8 cellular contexts compared by ENCODE assay signal in the genomic region with DNA sequence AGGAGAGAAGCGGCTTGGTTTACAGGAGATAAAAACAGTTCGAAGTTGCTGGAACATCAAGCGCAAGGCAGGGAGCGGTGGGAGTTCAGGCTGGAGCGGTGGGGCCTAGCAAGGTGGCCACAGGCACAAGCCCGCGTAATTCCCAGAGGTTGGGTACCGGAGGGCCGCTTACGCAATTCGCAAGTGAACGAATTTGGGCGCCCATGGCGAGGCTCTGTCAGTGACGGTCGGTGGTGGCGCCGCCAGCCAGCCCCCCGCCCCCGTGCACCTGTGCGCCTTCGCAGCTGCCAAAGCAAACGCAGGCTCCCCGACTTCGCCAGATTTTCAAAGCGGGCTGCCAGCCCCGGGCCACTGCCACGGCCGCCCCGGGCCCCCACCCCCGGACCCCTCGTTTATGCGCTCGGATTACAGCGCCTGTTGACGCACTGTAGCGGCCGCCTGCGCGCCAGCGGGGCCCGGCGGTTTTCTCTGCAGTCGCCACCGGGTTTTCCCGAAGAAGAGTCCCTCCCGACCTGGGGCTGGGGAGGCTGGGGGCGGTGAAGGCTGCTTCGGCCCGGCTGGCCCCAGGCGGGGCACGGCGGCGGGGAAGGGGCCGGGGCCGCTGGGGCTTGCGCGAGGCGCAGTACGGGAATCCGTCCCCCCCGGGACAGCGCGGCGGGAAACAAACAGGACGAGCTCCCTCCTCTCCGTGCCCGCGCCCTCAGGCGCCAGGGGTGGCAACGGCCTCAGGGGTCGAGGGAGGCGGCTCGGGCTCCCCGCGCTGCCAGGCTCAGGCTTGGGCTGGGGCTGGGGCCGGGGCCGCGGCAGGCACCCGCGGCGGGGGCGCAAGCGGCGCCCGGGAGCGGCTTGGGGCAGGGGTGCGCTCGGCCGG. TPM values are rescaled to one million over a fixed set of nuclear protein-coding genes. Genes with fewer than 3 reads are reported as not detected.
A peak's percentile ranks its signal among the peaks of the same experiment; 100 is the strongest.
DNase-seq lines count a peak whose midpoint lies in the region; TF ChIP-seq lines count a peak whose summit lies in the region.

No MANE protein-coding gene starts in this region.

- DNase-seq in H7 (peak; percentile 86), NCI-H1092 treated with DMSO at 0.1 percent for 48 hours (lab: John Stamatoyannopoulos, UW) (peak; percentile 25), midbrain (lab: John Stamatoyannopoulos, UW) (peak; percentile 24), NCI-H226 (no peak)
- peak; percentile 62 for DNase-seq in activated CD4-positive, alpha-beta memory T cell treated with anti-CD3 and anti-CD28 coated beads, Interleukin-2, amount 10 ng/mL, durations not matched to agents 7 days and 5 days
- DNase-seq in effector CD8-positive, alpha-beta T cell (lab: John Stamatoyannopoulos, UW), result peak; percentile 41
- DNase-seq in stimulated activated CD8-positive, alpha-beta memory T cell treated with anti-CD3 and anti-CD28 coated beads, Interleukin-4, amount 100 ng/mL, for 48 hours, result peak; percentile 73

- no peaks in the 10 kb centered on the region for H3K36me3 ChIP-seq in H7 (replicated peaks; ENCODE audit: control insufficient read depth, insufficient read depth, low read length)

- H3K4me3 Mint-ChIP-seq in activated CD4-positive, alpha-beta memory T cell treated with anti-CD3 and anti-CD28 coated beads, Interleukin-2, amount 10 ng/mL, durations not matched to agents 7 days and 5 days, result peak overlapping the region; percentile 99

- H3K36me3 Mint-ChIP-seq in activated CD4-positive, alpha-beta memory T cell treated with anti-CD3 and anti-CD28 coated beads, Interleukin-2, amount 10 ng/mL, durations not matched to agents 7 days and 5 days (ENCODE audit: low read depth), result peaks cover 44% of the 10 kb centered on the region

- CTCF ChIA-PET in activated CD4-positive, alpha-beta memory T cell treated with anti-CD3 and anti-CD28 coated beads, Interleukin-2, amount 10 ng/mL, durations not matched to agents 7 days and 5 days (lab: Charles Lee), result interaction anchor here (0.8 to 1.4 kb wide), 4 partner anchors 13 to 111 kb away, joined by 3 to 6 read pairs (median 4); a partner anchor contains a TSS

- peaks cover 19% of the 10 kb centered on the region for H3K27me3 ChIP-seq in H7 (ENCODE audit: control insufficient read depth, insufficient read depth, low read length)

- peaks cover 36% of the 10 kb centered on the region for H3K4me1 Mint-ChIP-seq in activated CD4-positive, alpha-beta memory T cell treated with anti-CD3 and anti-CD28 coated beads, Interleukin-2, amount 10 ng/mL, durations not matched to agents 7 days and 5 days

- peak; percentile 11 for TF ChIP-seq POLR2A in GM10847 (IDR thresholded peaks at IDR 0.05; ENCODE audit: extremely low read depth, insufficient read length)

- peak overlapping the region; percentile 75 for H3K4me3 ChIP-seq in H7 (ENCODE audit: insufficient read depth, low read depth, low read length)

- POLR2A ChIA-PET in activated CD4-positive, alpha-beta memory T cell treated with anti-CD3 and anti-CD28 coated beads, Interleukin-2, amount 10 ng/mL, durations not matched to agents 7 days and 5 days (lab: Charles Lee), result interaction anchor here (0.8 to 5.6 kb wide), 23 partner anchors 9 to 1391 kb away, joined by 3 to 121 read pairs (median 4); a partner anchor contains a TSS

- peaks cover 2% of the 10 kb centered on the region for H3K9me3 Mint-ChIP-seq in activated CD4-positive, alpha-beta memory T cell treated with anti-CD3 and anti-CD28 coated beads, Interleukin-2, amount 10 ng/mL, durations not matched to agents 7 days and 5 days

- no peaks in the 10 kb centered on the region for H3K27me3 Mint-ChIP-seq in activated CD4-positive, alpha-beta memory T cell treated with anti-CD3 and anti-CD28 coated beads, Interleukin-2, amount 10 ng/mL, durations not matched to agents 7 days and 5 days

- peak overlapping the region; percentile 99 for H3K27ac Mint-ChIP-seq in activated CD4-positive, alpha-beta memory T cell treated with anti-CD3 and anti-CD28 coated beads, Interleukin-2, amount 10 ng/mL, durations not matched to agents 7 days and 5 days

RNA-seq across cellular contexts. Expression of a gene that starts 0.7 kb away (rescaled TPM):
- total RNA-seq in H7 (2014; rRNA removed; shearing (Covaris generic)), result 2.1 and 2.4 TPM in 2 replicates
- total RNA-seq in activated CD4-positive, alpha-beta memory T cell treated with anti-CD3 and anti-CD28 coated beads, Interleukin-2, amount 10 ng/mL, durations not matched to agents 7 days and 5 days, result 10 to 100 TPM; 29.9 to 33.8 TPM
